16 cellular contexts compared by ENCODE assay signal in genomic region chr11:2088284-2088683, GRCh38. TPM values are rescaled to one million over a fixed set of nuclear protein-coding genes. Genes with fewer than 3 reads are reported as not detected.
DNase-seq lines count a peak whose midpoint lies in the region; ATAC-seq and TF ChIP-seq lines count a peak whose summit lies in the region.
"Had no signal": no experiment of that assay in that cellular context is flagged by ENCODE, and none has a peak within 500 bp of the region (broad histone marks: within the 10 kb centered on the region; RNA-seq: fewer than 3 reads in every experiment).

No MANE protein-coding gene starts in this region.

- CTCF ChIA-PET in activated CD4-positive, alpha-beta memory T cell treated with anti-CD3 and anti-CD28 coated beads for 36 hours (lab: Charles Lee) = interaction anchor here (0.7 to 2.6 kb wide), 4 partner anchors 11 to 62 kb away, joined by 3 to 7 read pairs (median 5); no protein-coding TSS in a partner anchor

- peaks cover 25 to 91% (median 79%) of the 10 kb centered on the region in 10 experiments; a peak in 19 of 20 replicates for H3K4me1 ChIP-seq in BLaER1 treated with 17β-estradiol and CSF1 and Interleukin-3, amounts not matched to agents 10 nM and 100 nM
- peaks cover 4% of the 10 kb centered on the region for H3K4me1 ChIP-seq in osteoblast (ENCODE audit: insufficient read depth, low read length)

- H4K20me1 ChIP-seq in BLaER1 treated with 17β-estradiol and CSF1 and Interleukin-3, amounts not matched to agents 10 nM and 100 nM = peaks cover 0 to 31% (median 13%) of the 10 kb centered on the region in 11 experiments; a peak in 15 of 22 replicates
- H4K20me1 ChIP-seq in osteoblast (ENCODE audit: insufficient read depth, low read length) = no peaks in the 10 kb centered on the region

- peaks cover 7% of the 10 kb centered on the region for H3K4me1 Mint-ChIP-seq in activated CD4-positive, alpha-beta memory T cell treated with anti-CD3 and anti-CD28 coated beads for 36 hours (ENCODE audit: low read depth)

- no peak for ATAC-seq in activated naive CD4-positive, alpha-beta T cell treated with anti-CD3 and anti-CD28 coated beads, Interleukin-2, amount 50 U/mL, for 72 hours

- H3K4me3 Mint-ChIP-seq in activated CD4-positive, alpha-beta memory T cell treated with anti-CD3 and anti-CD28 coated beads for 36 hours = no peak overlapping the region
- H3K4me3 Mint-ChIP-seq: CD4-positive, CD25-positive, alpha-beta regulatory T cell had no signal

- POLR2A ChIA-PET in activated CD4-positive, alpha-beta memory T cell treated with anti-CD3 and anti-CD28 coated beads for 36 hours (lab: Charles Lee) = no interaction called here

- H3K36me3 Mint-ChIP-seq in activated CD4-positive, alpha-beta memory T cell treated with anti-CD3 and anti-CD28 coated beads for 36 hours = no peaks in the 10 kb centered on the region
- peaks cover 17 to 20% of the 10 kb centered on the region in 2 donors for H3K36me3 Mint-ChIP-seq in activated naive CD4-positive, alpha-beta T cell treated with anti-CD3 and anti-CD28 coated beads, Interleukin-2, amount 50 U/mL, for 72 hours

- no peak overlapping the region for H3K27ac Mint-ChIP-seq in activated CD4-positive, alpha-beta memory T cell treated with anti-CD3 and anti-CD28 coated beads for 36 hours
- no peak overlapping the region for H3K27ac Mint-ChIP-seq in activated naive CD4-positive, alpha-beta T cell treated with anti-CD3 and anti-CD28 coated beads, Interleukin-2, amount 50 U/mL, for 72 hours

- H3K27ac ChIP-seq in BLaER1 treated with 17β-estradiol and CSF1 and Interleukin-3, amounts not matched to agents 10 nM and 100 nM = 0 out of 22 replicates have a peak overlapping the region, but pooled peaks of 1 of the 11 experiments have one; percentile 47
- H3K27ac ChIP-seq in osteoblast (ENCODE audit: low read depth, low read length) (no peak overlapping the region), substantia nigra (ENCODE audit: low read depth, low read length, poor library complexity, severe bottlenecking) (no peak overlapping the region)
- H3K27ac ChIP-seq: PC-9, SJCRH30 had no signal

- no peaks in the 10 kb centered on the region for H3K36me3 ChIP-seq in BLaER1 treated with 17β-estradiol and CSF1 and Interleukin-3, amounts not matched to agents 10 nM and 100 nM
- H3K36me3 ChIP-seq in osteoblast (ENCODE audit: insufficient read depth, low read length) = no peaks in the 10 kb centered on the region
- H3K36me3 ChIP-seq: SJCRH30 had no signal

- peaks cover 19% of the 10 kb centered on the region for H3K27me3 Mint-ChIP-seq in activated CD4-positive, alpha-beta memory T cell treated with anti-CD3 and anti-CD28 coated beads for 36 hours

- H3K79me2 ChIP-seq in osteoblast (ENCODE audit: insufficient read depth, low read length) = no peaks in the 10 kb centered on the region

- intact Hi-C loops in activated CD4-positive, alpha-beta memory T cell treated with anti-CD3 and anti-CD28 coated beads for 36 hours (cut with micrococcal nuclease) = no loop called here

- peaks cover 0 to 37% (median 18%) of the 10 kb centered on the region in 11 experiments; a peak in 19 of 22 replicates for H3K27me3 ChIP-seq in BLaER1 treated with 17β-estradiol and CSF1 and Interleukin-3, amounts not matched to agents 10 nM and 100 nM
- H3K27me3 ChIP-seq in osteoblast (ENCODE audit: insufficient read depth, low read length) = no peaks in the 10 kb centered on the region
- H3K27me3 ChIP-seq: SJCRH30 had no signal

- peak overlapping the region in 9 of 11 experiments; percentile 35 to 80 (median 68); a peak in 18 of 22 replicates for H3K4me2 ChIP-seq in BLaER1 treated with 17β-estradiol and CSF1 and Interleukin-3, amounts not matched to agents 10 nM and 100 nM
- H3K4me2 ChIP-seq in osteoblast (ENCODE audit: insufficient read depth, low read length) = no peak overlapping the region
- H3K4me2 ChIP-seq: PC-9 had no signal

- no peak overlapping the region for H2AFZ ChIP-seq in osteoblast (ENCODE audit: low read length)
- H2AFZ ChIP-seq: PC-9 had no signal

- peaks cover 8 to 16% (median 10%) of the 10 kb centered on the region in 11 experiments for H3K9me3 ChIP-seq in BLaER1 treated with 17β-estradiol and CSF1 and Interleukin-3, amounts not matched to agents 10 nM and 100 nM (replicated peaks in 1 of 11)
- H3K9me3 ChIP-seq in osteoblast (ENCODE audit: low read depth, low read length) = peaks cover 9% of the 10 kb centered on the region

- DNase-seq in AG20443 (ENCODE audit: low spot score) (peak; percentile 2), osteoblast (ENCODE audit: insufficient read length, low spot score, missing footprints) (peak; percentile 72), substantia nigra (lab: John Stamatoyannopoulos, UW) (no peak)
- DNase-seq in activated CD4-positive, alpha-beta memory T cell treated with anti-CD3 and anti-CD28 coated beads for 36 hours = peak; percentile 6
- DNase-seq in activated naive CD4-positive, alpha-beta T cell treated with anti-CD3 and anti-CD28 coated beads, Interleukin-2, amount 50 U/mL, for 72 hours (ENCODE audit: low spot score in 2 of 2) = no peak
- no peak for DNase-seq in NK-92 treated with Interleukin-12 subunit alpha and Interleukin-12 subunit beta, amount 100 ng/mL, for 24 hours (lab: John Stamatoyannopoulos, UW)
- DNase-seq: CD4-positive, CD25-positive, alpha-beta regulatory T cell; COR-L47; HCEC 1CT; NCI-H1417; NCI-H187; NCI-H226; NCI-H524; PC-9 had no signal

- H3K9me3 Mint-ChIP-seq in activated CD4-positive, alpha-beta memory T cell treated with anti-CD3 and anti-CD28 coated beads for 36 hours = peaks cover 9% of the 10 kb centered on the region
- peaks cover 11 to 16% of the 10 kb centered on the region in 2 donors for H3K9me3 Mint-ChIP-seq in activated naive CD4-positive, alpha-beta T cell treated with anti-CD3 and anti-CD28 coated beads, Interleukin-2, amount 50 U/mL, for 72 hours

- no peak for TF ChIP-seq CTCF in osteoblast (IDR thresholded peaks at IDR 0.05; ENCODE audit: extremely low read depth, low read depth, low read length)

- peak overlapping the region in 1 of 11 experiments; percentile 28; a peak in 1 of 22 replicates for H3K9ac ChIP-seq in BLaER1 treated with 17β-estradiol and CSF1 and Interleukin-3, amounts not matched to agents 10 nM and 100 nM

- no peak overlapping the region for H3K4me3 ChIP-seq in BLaER1 treated with 17β-estradiol and CSF1 and Interleukin-3, amounts not matched to agents 10 nM and 100 nM
- H3K4me3 ChIP-seq in osteoblast (ENCODE audit: insufficient read depth, low read length) = no peak overlapping the region
- H3K4me3 ChIP-seq: PC-9, SJCRH30 had no signal

RNA-seq across cellular contexts. Expression of gene IGF2, which starts 50.9 kb away (rescaled TPM):
- 10 to 100 TPM; 26.5 to 27.0 TPM for total RNA-seq in activated CD4-positive, alpha-beta memory T cell treated with anti-CD3 and anti-CD28 coated beads for 36 hours
- 53.9 and 68.8 TPM in 2 replicates for total RNA-seq in osteoblast
- total RNA-seq in activated naive CD4-positive, alpha-beta T cell treated with anti-CD3 and anti-CD28 coated beads, Interleukin-2, amount 50 U/mL, for 72 hours = 1 to 10 TPM in 1 of 2 donors, under 1 TPM in 1; 0.31 to 2.0 TPM

Comparison
In these comparisons a context has a peak if more than half of its experiments do, and no peak if none do; other contexts are left out.
1. DNase-seq: peak in AG20443 (single experiment), activated CD4-positive, alpha-beta memory T cell treated with anti-CD3 and anti-CD28 coated beads for 36 hours (single experiment) and osteoblast (single experiment); none in activated naive CD4-positive, alpha-beta T cell treated with anti-CD3 and anti-CD28 coated beads, Interleukin-2, amount 50 U/mL, for 72 hours (0 of 2), substantia nigra (0 of 49) and NK-92 treated with Interleukin-12 subunit alpha and Interleukin-12 subunit beta, amount 100 ng/mL, for 24 hours (single experiment).
2. RNA of gene IGF2, which starts 50.9 kb away (total RNA-seq): 53.9 to 68.8 TPM in osteoblast and 26.5 to 27.0 TPM in activated CD4-positive, alpha-beta memory T cell treated with anti-CD3 and anti-CD28 coated beads for 36 hours; 0.31 to 2.0 TPM in activated naive CD4-positive, alpha-beta T cell treated with anti-CD3 and anti-CD28 coated beads, Interleukin-2, amount 50 U/mL, for 72 hours; every median in the first group is over 4 times any median in the second.